ENCODE assay signal across 36 cellular contexts in the genomic region with DNA sequence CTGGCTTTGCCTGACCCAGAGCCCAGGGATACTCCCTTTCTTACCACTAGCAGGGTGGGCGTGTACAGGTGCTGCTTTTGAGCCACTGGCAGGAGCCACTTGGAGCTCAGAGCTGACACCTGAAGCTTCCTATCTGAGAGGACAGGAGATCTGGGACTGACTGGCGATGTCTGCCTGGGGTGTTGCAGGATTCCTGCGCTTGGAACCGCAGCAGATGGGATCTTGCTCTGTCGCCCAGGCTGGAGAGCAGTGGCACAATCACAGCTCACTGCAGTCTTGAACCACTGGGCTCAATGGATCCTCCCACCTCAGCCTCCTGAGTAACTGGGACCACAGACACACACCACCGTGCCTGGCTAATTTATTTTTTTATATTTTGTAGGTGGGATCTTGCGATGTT. TPM values are rescaled to one million over a fixed set of nuclear protein-coding genes. Genes with fewer than 3 reads are reported as not detected.
"Had no signal": no experiment of that assay in that cellular context is flagged by ENCODE, and none has a peak within 500 bp of the region (broad histone marks: within the 10 kb centered on the region; RNA-seq: fewer than 3 reads in every experiment).

No MANE protein-coding gene starts in this region.

- H3K4me3 ChIP-seq: adrenal gland, body of pancreas, colonic mucosa, esophagus squamous epithelium, gastroesophageal sphincter, heart right ventricle had no signal

- FAIRE-seq: endometrium, endothelial cell of umbilical vein had no signal

- H3K4me1 ChIP-seq: adrenal gland, body of pancreas, colonic mucosa, esophagus squamous epithelium had no signal

- DNase-seq: activated CD4-positive, alpha-beta memory T cell treated with anti-CD3 and anti-CD28 coated beads for 36 hours; activated CD4-positive, alpha-beta T cell treated with anti-CD3 and anti-CD28 coated beads for 36 hours; activated CD4-positive, alpha-beta T cell treated with anti-CD3 and anti-CD28 coated beads, Interleukin-2, amount 10 ng/mL, durations not matched to agents 24 days and 14 days; activated CD4-positive, CD25-positive, alpha-beta regulatory T cell; activated CD4-positive, CD25-positive, alpha-beta regulatory T cell treated with anti-CD3 and anti-CD28 coated beads, Interleukin-2, amount 50 U/mL, for 72 hours; activated CD8-positive, alpha-beta memory T cell treated with anti-CD3 and anti-CD28 coated beads, Interleukin-2, amount 10 ng/mL, durations not matched to agents 7 days and 5 days; activated CD8-positive, alpha-beta memory T cell treated with anti-CD3 and anti-CD28 coated beads, Interleukin-2, amount 50 U/mL, for 4 hours; activated CD8-positive, alpha-beta T cell treated with anti-CD3 and anti-CD28 coated beads, Interleukin-2, amount 10 ng/mL, durations not matched to agents 7 days and 5 days; activated effector memory CD4-positive, alpha-beta T cell treated with anti-CD3 and anti-CD28 coated beads, Interleukin-2, amount 50 U/mL, for 16 hours; activated naive CD4-positive, alpha-beta T cell treated with anti-CD3 and anti-CD28 coated beads for 36 hours; activated naive CD8-positive, alpha-beta T cell treated with anti-CD3 and anti-CD28 coated beads for 36 hours; activated naive CD8-positive, alpha-beta T cell treated with anti-CD3 and anti-CD28 coated beads, Interleukin-2, amount 50 U/mL, for 24 hours; activated T-cell treated with anti-CD3 and anti-CD28 coated beads, Interleukin-2, amount 50 U/mL, for 1 hour; activated T-cell treated with anti-CD3 and anti-CD28 coated beads, Interleukin-2, amount 50 U/mL, for 48 hours; adrenal gland; amygdala; aorta; body of pancreas; caudate nucleus; cerebellar nuclear complex; colonic mucosa; effector CD8-positive, alpha-beta T cell; esophagus squamous epithelium; foreskin melanocyte; heart right ventricle; T-helper 17 cell; T1000; WERI-Rb-1 had no signal

- H3K9me3 ChIP-seq: adrenal gland, body of pancreas, colonic mucosa, esophagus squamous epithelium, gastroesophageal sphincter, heart right ventricle had no signal

- ATAC-seq: activated CD4-positive, alpha-beta T cell treated with anti-CD3 and anti-CD28 coated beads for 36 hours; activated CD8-positive, alpha-beta memory T cell treated with anti-CD3 and anti-CD28 coated beads, Interleukin-2, amount 10 ng/mL, durations not matched to agents 7 days and 5 days; activated CD8-positive, alpha-beta T cell treated with anti-CD3 and anti-CD28 coated beads, Interleukin-2, amount 10 ng/mL, durations not matched to agents 7 days and 5 days; activated naive CD8-positive, alpha-beta T cell treated with anti-CD3 and anti-CD28 coated beads, Interleukin-2, amount 50 U/mL, for 24 hours; body of pancreas; gastroesophageal sphincter; heart right ventricle; T-helper 17 cell had no signal

- H3K27ac ChIP-seq: adrenal gland, body of pancreas, colonic mucosa, epithelial cell of prostate, esophagus squamous epithelium, gastroesophageal sphincter, heart right ventricle, WERI-Rb-1 had no signal

- H3K36me3 ChIP-seq: adrenal gland, colonic mucosa, esophagus squamous epithelium, gastroesophageal sphincter, heart right ventricle, WERI-Rb-1 had no signal

- H3K27me3 ChIP-seq: adrenal gland, body of pancreas, colonic mucosa had no signal

RNA-seq across cellular contexts. Expression of a gene that starts 17.7 kb away (rescaled TPM):
- total RNA-seq: activated CD4-positive, alpha-beta memory T cell treated with anti-CD3 and anti-CD28 coated beads for 36 hours; activated CD4-positive, alpha-beta T cell treated with anti-CD3 and anti-CD28 coated beads for 36 hours; activated CD4-positive, alpha-beta T cell treated with anti-CD3 and anti-CD28 coated beads, Interleukin-2, amount 10 ng/mL, durations not matched to agents 24 days and 14 days; activated CD8-positive, alpha-beta memory T cell treated with anti-CD3 and anti-CD28 coated beads, Interleukin-2, amount 10 ng/mL, durations not matched to agents 7 days and 5 days; activated CD8-positive, alpha-beta T cell treated with anti-CD3 and anti-CD28 coated beads, Interleukin-2, amount 10 ng/mL, durations not matched to agents 7 days and 5 days; activated naive CD4-positive, alpha-beta T cell treated with anti-CD3 and anti-CD28 coated beads for 36 hours; activated naive CD8-positive, alpha-beta T cell treated with anti-CD3 and anti-CD28 coated beads for 36 hours; activated T-helper 1 cell treated with anti-CD3 and anti-CD28 coated beads, Interleukin-12 subunit alpha, Interleukin-12 subunit beta, Interleukin-2, Interleukin-4 antibody, amounts not matched to agents 30 ng/mL and 10 ng/mL and 1 ng/mL, durations not matched to agents 14 hours and 24 hours and 36 hours; activated T-helper 2 cell treated with anti-CD3 and anti-CD28 coated beads, Interferon-gamma antibody, Interleukin-2, Interleukin-4, amounts not matched to agents 10 μg/mL and 5 μg/mL and 100 μg/mL, durations not matched to agents 14 hours and 24 hours and 36 hours had no signal

RNA-seq across cellular contexts. Expression of a gene that starts 19.5 kb away (rescaled TPM):
- total RNA-seq: activated CD4-positive, alpha-beta memory T cell treated with anti-CD3 and anti-CD28 coated beads for 36 hours; activated CD4-positive, alpha-beta T cell treated with anti-CD3 and anti-CD28 coated beads for 36 hours; activated CD4-positive, alpha-beta T cell treated with anti-CD3 and anti-CD28 coated beads, Interleukin-2, amount 10 ng/mL, durations not matched to agents 24 days and 14 days; activated CD8-positive, alpha-beta memory T cell treated with anti-CD3 and anti-CD28 coated beads for 36 hours; activated naive CD4-positive, alpha-beta T cell treated with anti-CD3 and anti-CD28 coated beads for 36 hours; activated naive CD8-positive, alpha-beta T cell treated with anti-CD3 and anti-CD28 coated beads for 36 hours; fibroblast of lung; T-helper 17 cell had no signal
- polyA plus RNA-seq: fibroblast of lung had no signal
